1 cellular context compared by ENCODE assay signal in the genomic region with DNA sequence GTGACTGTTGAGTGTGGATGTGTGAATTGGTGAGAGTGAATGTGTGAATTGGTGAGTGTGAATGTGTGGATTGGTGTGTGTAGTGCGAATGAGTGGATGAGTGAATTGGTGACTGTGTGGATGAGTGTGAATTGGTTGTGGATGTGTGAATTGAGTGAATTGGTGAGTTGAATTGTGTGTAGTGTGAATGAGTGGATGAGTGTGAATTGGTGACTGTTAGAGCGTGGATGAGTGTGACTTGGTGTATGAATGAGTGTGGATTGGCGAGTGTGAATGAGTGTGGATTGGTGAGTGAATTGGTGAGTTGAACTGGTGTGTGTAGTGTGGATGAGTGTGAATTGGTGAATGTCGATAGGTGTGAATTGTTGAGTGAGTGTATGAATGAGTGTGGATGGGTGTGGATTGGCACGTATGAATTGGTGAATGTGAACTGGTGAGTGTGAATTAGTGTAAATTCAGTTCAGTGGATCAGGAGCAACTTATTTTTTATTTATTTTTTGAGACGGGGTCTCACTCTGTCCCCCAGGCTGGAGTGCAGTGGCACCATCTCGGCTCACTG.
TF ChIP-seq lines count a peak whose summit lies in the region.

No MANE protein-coding gene starts in this region.

TF ChIP-seq in endothelial cell of umbilical vein, 7 proteins besides CTCF, POLR2A, EP300 and RAD21:
- TF ChIP-seq JUN (IDR thresholded peaks at IDR 0.05; ENCODE audit: borderline replicate concordance, insufficient read depth, insufficient read length, low read depth) (no peak), FOS (IDR thresholded peaks at IDR 0.05; ENCODE audit: borderline replicate concordance, insufficient read depth, low read length) (no peak), GATA2 (IDR thresholded peaks at IDR 0.05; ENCODE audit: insufficient read depth, insufficient read length, low read depth, low read length) (no peak), MYC (IDR thresholded peaks at IDR 0.05; ENCODE audit: low read depth, low read length) (no peak), EZH2 (IDR thresholded peaks at IDR 0.05; ENCODE audit: borderline replicate concordance, low read depth, low read length, severe bottlenecking) (no peak)
- TF ChIP-seq, protein P1, sequence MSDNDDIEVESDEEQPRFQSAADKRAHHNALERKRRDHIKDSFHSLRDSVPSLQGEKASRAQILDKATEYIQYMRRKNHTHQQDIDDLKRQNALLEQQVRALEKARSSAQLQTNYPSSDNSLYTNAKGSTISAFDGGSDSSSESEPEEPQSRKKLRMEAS (IDR thresholded peaks at IDR 0.05; ENCODE audit: insufficient read depth, insufficient read length): no peak
